In genomic region chr7:116525913-116526857, GRCh38 we compare ENCODE assay signal across 8 cellular contexts. TPM values are rescaled to one million over a fixed set of nuclear protein-coding genes. Genes with fewer than 3 reads are reported as not detected.
A peak's percentile ranks its signal among the peaks of the same experiment; 100 is the strongest.
DNase-seq lines count a peak whose midpoint lies in the region; ATAC-seq and TF ChIP-seq lines count a peak whose summit lies in the region.

No MANE protein-coding gene starts in this region.

- H3K79me2 ChIP-seq in Karpas-422 (ENCODE audit: low read length): no peaks in the 10 kb centered on the region

- intact Hi-C loops in body of pancreas (cut with DNase I): loop anchor here (10.0 kb wide), 1 partner anchor 261 kb away; no protein-coding TSS in a partner anchor
- intact Hi-C loops in gastrocnemius medialis (cut with DNase I; ENCODE audit: low total_unique reads): loop anchor here (1.0 to 5.0 kb wide), 4 partner anchors 25 to 281 kb away; no protein-coding TSS in a partner anchor

- peak overlapping the region; percentile 36; the same call in 1 of the 2 replicates for H2AFZ ChIP-seq in Karpas-422 (ENCODE audit: low read length)

- ATAC-seq in GM21786 (IDR thresholded peaks at IDR 0.05; ENCODE audit: unreplicated experiment): peak; percentile 92
- ATAC-seq in body of pancreas: peak; percentile 90
- peak; percentile 72 to 80 for ATAC-seq in gastrocnemius medialis

- H3K4me3 ChIP-seq in Karpas-422 (ENCODE audit: low read length) (peak overlapping the region; percentile 40; the same call in 1 of the 2 replicates), body of pancreas (peak overlapping the region; percentile 23 to 36), iPS-11a (ENCODE audit: low read depth, low read length) (peak overlapping the region; percentile 53), gastrocnemius medialis (peak overlapping the region; percentile 59 to 79 (median 70))

- no peak overlapping the region for H3K27ac Mint-ChIP-seq in T-helper 2 cell treated with Interferon-gamma antibody and Interleukin-4, amounts not matched to agents 5 μg/mL and 100 μg/mL, for 36 hours

- DNase-seq in GM04504 (ENCODE audit: low read depth) (peak; percentile 75), Karpas-422 (peak; percentile 76), body of pancreas (peak; percentile 59 to 73 (median 69)), gastrocnemius medialis (peak; percentile 53 to 55), SHP77 (lab: John Stamatoyannopoulos, UW) (no peak)
- DNase-seq in T-helper 2 cell treated with Interferon-gamma antibody and Interleukin-4, amounts not matched to agents 5 μg/mL and 100 μg/mL, for 36 hours (ENCODE audit: low spot score): peak; percentile 66

- no peaks in the 10 kb centered on the region for H3K9me3 Mint-ChIP-seq in T-helper 2 cell treated with Interferon-gamma antibody and Interleukin-4, amounts not matched to agents 5 μg/mL and 100 μg/mL, for 36 hours

- H3K27me3 Mint-ChIP-seq in T-helper 2 cell treated with Interferon-gamma antibody and Interleukin-4, amounts not matched to agents 5 μg/mL and 100 μg/mL, for 36 hours (ENCODE audit: low read depth): peaks cover 79% of the 10 kb centered on the region

- peak overlapping the region; percentile 9; the same call in 1 of the 2 replicates for H3K9ac ChIP-seq in Karpas-422 (ENCODE audit: low read length)

- peaks cover 9% of the 10 kb centered on the region for H3K4me1 ChIP-seq in Karpas-422 (ENCODE audit: low read length)
- peaks cover 19% of the 10 kb centered on the region for H3K4me1 ChIP-seq in body of pancreas
- H3K4me1 ChIP-seq in gastrocnemius medialis: peaks cover 0 to 14% of the 10 kb centered on the region in 2 donors

- in situ Hi-C loops in gastrocnemius medialis (cut with MboI; ENCODE audit: low sequenced_read_pairs in 4 of 4): loop anchor here (5.0 to 10.0 kb wide), 3 partner anchors 59 to 269 kb away; no protein-coding TSS in a partner anchor

- peak; percentile 49 to 96 (median 88) for TF ChIP-seq CTCF in body of pancreas (IDR thresholded peaks at IDR 0.05)
- TF ChIP-seq CTCF in gastrocnemius medialis (IDR thresholded peaks at IDR 0.05 in 4 of 5, conservative IDR thresholded peaks at IDR 0.05 in 1 of 5): peak; percentile 67 to 95 (median 88)

- no peaks in the 10 kb centered on the region for H3K9me2 ChIP-seq in Karpas-422 (replicated peaks; ENCODE audit: insufficient read depth, low read length)

- peak overlapping the region; percentile 55 for H3K4me2 ChIP-seq in Karpas-422 (ENCODE audit: low read depth, low read length, poor library complexity, severe bottlenecking)

- H3K27me3 ChIP-seq in Karpas-422 (ENCODE audit: low read length) (peaks cover 4% of the 10 kb centered on the region; the same call in 1 of the 2 replicates), body of pancreas (no peaks in the 10 kb centered on the region), gastrocnemius medialis (no peaks in the 10 kb centered on the region)

- TF ChIP-seq POLR2A in body of pancreas (IDR thresholded peaks at IDR 0.05) (peak in 2 of 3 donors; percentile 21 to 25), gastrocnemius medialis (IDR thresholded peaks at IDR 0.05) (peak; percentile 43 to 58)

- no peaks in the 10 kb centered on the region for H4K20me1 ChIP-seq in Karpas-422 (ENCODE audit: insufficient read depth, low read depth, low read length)

- peaks cover 10% of the 10 kb centered on the region for H3K4me1 Mint-ChIP-seq in T-helper 2 cell treated with Interferon-gamma antibody and Interleukin-4, amounts not matched to agents 5 μg/mL and 100 μg/mL, for 36 hours (ENCODE audit: low read depth)

- H3K36me3 Mint-ChIP-seq in T-helper 2 cell treated with Interferon-gamma antibody and Interleukin-4, amounts not matched to agents 5 μg/mL and 100 μg/mL, for 36 hours (ENCODE audit: low read depth): no peaks in the 10 kb centered on the region

- 3 to 4% methylated on average over 53 to 82 of the region's 82 CpGs for WGBS in body of pancreas, 2 donors

- H3K36me3 ChIP-seq in Karpas-422 (ENCODE audit: insufficient read depth, low read length) (no peaks in the 10 kb centered on the region), body of pancreas (replicated peaks in 1 of 2; ENCODE audit: insufficient read depth in 1 of 2, low read depth in 2 of 2) (no peaks in the 10 kb centered on the region), gastrocnemius medialis (peaks cover 0 to 4% of the 10 kb centered on the region in 2 donors)

- H3K9me3 ChIP-seq in Karpas-422 (ENCODE audit: low read length) (no peaks in the 10 kb centered on the region), body of pancreas (no peaks in the 10 kb centered on the region), gastrocnemius medialis (no peaks in the 10 kb centered on the region)

- H3K4me3 Mint-ChIP-seq in T-helper 2 cell treated with Interferon-gamma antibody and Interleukin-4, amounts not matched to agents 5 μg/mL and 100 μg/mL, for 36 hours: peak overlapping the region; percentile 87

- H3K27ac ChIP-seq in Karpas-422 (ENCODE audit: low read length) (no peak overlapping the region), body of pancreas (peak overlapping the region in 3 of 4 donors; percentile 35 to 71 (median 61)), gastrocnemius medialis (peak overlapping the region; percentile 82 to 85 (median 82))

RNA-seq across cellular contexts. Expression of gene CAV1, which starts 1.3 kb away (rescaled TPM):
- not detected in 2 replicates for total RNA-seq in Karpas-422 (2014; rRNA removed; shearing (Covaris generic); ENCODE audit: low replicate concordance)
- total RNA-seq in body of pancreas: 10 to 100 TPM; 28.5 to 32.6 TPM
- 10 to 100 TPM; 64.7 to 87.8 (median 71.2) TPM for total RNA-seq in gastrocnemius medialis

RNA-seq across cellular contexts. Expression of gene CAV2, which starts 26.6 kb away (rescaled TPM):
- 1.2 TPM in 1 of 2 replicates, not detected in the other for total RNA-seq in Karpas-422 (2014; rRNA removed; shearing (Covaris generic); ENCODE audit: low replicate concordance)
- total RNA-seq in body of pancreas (10 to 100 TPM; 47.0 to 51.1 TPM), gastrocnemius medialis (10 to 100 TPM; 12.7 to 26.2 (median 14.9) TPM)

Comparison
In these comparisons a context has a peak if more than half of its experiments do, and no peak if none do; other contexts are left out.
1. DNase-seq: peak in GM04504 (single experiment), Karpas-422 (single experiment), T-helper 2 cell treated with Interferon-gamma antibody and Interleukin-4, amounts not matched to agents 5 μg/mL and 100 μg/mL, for 36 hours (single experiment), body of pancreas (4 of 4) and gastrocnemius medialis (2 of 2); none in SHP77 (0 of 2).
2. RNA of gene CAV1, which starts 1.3 kb away (total RNA-seq): 64.7 to 87.8 TPM in gastrocnemius medialis and 28.5 to 32.6 TPM in body of pancreas; not detected in Karpas-422; every median in the first group is over 10 times any median in the second.
3. Peak in every context shown above with its lines, with median percentiles within 50 percentile points of each other: ATAC-seq and H3K4me3 ChIP-seq.